1 cellular context compared by ENCODE assay signal in genomic region chr10:93702278-93703001, GRCh38.
A peak's percentile ranks its signal among the peaks of the same experiment; 100 is the strongest.
TF ChIP-seq lines count a peak whose summit lies in the region.

Gene FRA10AC1, minus strand, starts transcription at chr10:93702592. Its CDS starts 2,486 bp downstream, at chr10:93700106.

TF ChIP-seq in GM12878, 131 proteins besides CTCF, POLR2A, EP300 and RAD21 (continued from another document and continues in another):
- TF ChIP-seq, protein P1, sequence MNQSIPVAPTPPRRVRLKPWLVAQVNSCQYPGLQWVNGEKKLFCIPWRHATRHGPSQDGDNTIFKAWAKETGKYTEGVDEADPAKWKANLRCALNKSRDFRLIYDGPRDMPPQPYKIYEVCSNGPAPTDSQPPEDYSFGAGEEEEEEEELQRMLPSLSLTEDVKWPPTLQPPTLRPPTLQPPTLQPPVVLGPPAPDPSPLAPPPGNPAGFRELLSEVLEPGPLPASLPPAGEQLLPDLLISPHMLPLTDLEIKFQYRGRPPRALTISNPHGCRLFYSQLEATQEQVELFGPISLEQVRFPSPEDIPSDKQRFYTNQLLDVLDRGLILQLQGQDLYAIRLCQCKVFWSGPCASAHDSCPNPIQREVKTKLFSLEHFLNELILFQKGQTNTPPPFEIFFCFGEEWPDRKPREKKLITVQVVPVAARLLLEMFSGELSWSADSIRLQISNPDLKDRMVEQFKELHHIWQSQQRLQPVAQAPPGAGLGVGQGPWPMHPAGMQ (IDR thresholded peaks at IDR 0.05; ENCODE audit: borderline replicate concordance): peak; percentile 94
- TF ChIP-seq ZNF24 (IDR thresholded peaks at IDR 0.05): peak; percentile 81
- peak; percentile 48; the same call in 1 of the 2 replicates for TF ChIP-seq ZBTB33 (IDR thresholded peaks at IDR 0.05)
- TF ChIP-seq ZNF217 (IDR thresholded peaks at IDR 0.05): no peak; the same call in 1 of the 2 replicates
- peak; percentile 87; the same call in 1 of the 2 replicates for TF ChIP-seq SIN3A (IDR thresholded peaks at IDR 0.05; ENCODE audit: low read depth, low read length)
- TF ChIP-seq PAX8 (IDR thresholded peaks at IDR 0.05): no peak
- peak; percentile 37; the same call in 1 of the 2 replicates for TF ChIP-seq ZNF384 (IDR thresholded peaks at IDR 0.05; ENCODE audit: borderline replicate concordance, low read depth, low read length)
- TF ChIP-seq MEF2A (IDR thresholded peaks at IDR 0.05; ENCODE audit: insufficient read depth, low read depth, low read length): peak; percentile 35; the same call in 1 of the 2 replicates
- TF ChIP-seq SRF (IDR thresholded peaks at IDR 0.05; ENCODE audit: low read depth in 2 of 2, low read length in 2 of 2): peak; percentile 32 to 93; a peak in 3 of 4 replicates
- TF ChIP-seq POLR2AphosphoS5 (IDR thresholded peaks at IDR 0.05; ENCODE audit: low read length): peak; percentile 76
- TF ChIP-seq TCF7 (IDR thresholded peaks at IDR 0.05; ENCODE audit: borderline replicate concordance): peak; percentile 76; the same call in 1 of the 2 replicates
- peak; percentile 89; the same call in 1 of the 2 replicates for TF ChIP-seq STAT3 (IDR thresholded peaks at IDR 0.05; ENCODE audit: low read depth, low read length)
- TF ChIP-seq ZBTB11 (CRISPR knock-in tag; IDR thresholded peaks at IDR 0.05): peak; percentile 99
- TF ChIP-seq CBX5 (IDR thresholded peaks at IDR 0.05; ENCODE audit: low read depth): peak; percentile 95
- TF ChIP-seq, protein P2, sequence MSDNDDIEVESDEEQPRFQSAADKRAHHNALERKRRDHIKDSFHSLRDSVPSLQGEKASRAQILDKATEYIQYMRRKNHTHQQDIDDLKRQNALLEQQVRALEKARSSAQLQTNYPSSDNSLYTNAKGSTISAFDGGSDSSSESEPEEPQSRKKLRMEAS (IDR thresholded peaks at IDR 0.05; ENCODE audit: low read depth, low read length): peak; percentile 95
- TF ChIP-seq, protein P3, sequence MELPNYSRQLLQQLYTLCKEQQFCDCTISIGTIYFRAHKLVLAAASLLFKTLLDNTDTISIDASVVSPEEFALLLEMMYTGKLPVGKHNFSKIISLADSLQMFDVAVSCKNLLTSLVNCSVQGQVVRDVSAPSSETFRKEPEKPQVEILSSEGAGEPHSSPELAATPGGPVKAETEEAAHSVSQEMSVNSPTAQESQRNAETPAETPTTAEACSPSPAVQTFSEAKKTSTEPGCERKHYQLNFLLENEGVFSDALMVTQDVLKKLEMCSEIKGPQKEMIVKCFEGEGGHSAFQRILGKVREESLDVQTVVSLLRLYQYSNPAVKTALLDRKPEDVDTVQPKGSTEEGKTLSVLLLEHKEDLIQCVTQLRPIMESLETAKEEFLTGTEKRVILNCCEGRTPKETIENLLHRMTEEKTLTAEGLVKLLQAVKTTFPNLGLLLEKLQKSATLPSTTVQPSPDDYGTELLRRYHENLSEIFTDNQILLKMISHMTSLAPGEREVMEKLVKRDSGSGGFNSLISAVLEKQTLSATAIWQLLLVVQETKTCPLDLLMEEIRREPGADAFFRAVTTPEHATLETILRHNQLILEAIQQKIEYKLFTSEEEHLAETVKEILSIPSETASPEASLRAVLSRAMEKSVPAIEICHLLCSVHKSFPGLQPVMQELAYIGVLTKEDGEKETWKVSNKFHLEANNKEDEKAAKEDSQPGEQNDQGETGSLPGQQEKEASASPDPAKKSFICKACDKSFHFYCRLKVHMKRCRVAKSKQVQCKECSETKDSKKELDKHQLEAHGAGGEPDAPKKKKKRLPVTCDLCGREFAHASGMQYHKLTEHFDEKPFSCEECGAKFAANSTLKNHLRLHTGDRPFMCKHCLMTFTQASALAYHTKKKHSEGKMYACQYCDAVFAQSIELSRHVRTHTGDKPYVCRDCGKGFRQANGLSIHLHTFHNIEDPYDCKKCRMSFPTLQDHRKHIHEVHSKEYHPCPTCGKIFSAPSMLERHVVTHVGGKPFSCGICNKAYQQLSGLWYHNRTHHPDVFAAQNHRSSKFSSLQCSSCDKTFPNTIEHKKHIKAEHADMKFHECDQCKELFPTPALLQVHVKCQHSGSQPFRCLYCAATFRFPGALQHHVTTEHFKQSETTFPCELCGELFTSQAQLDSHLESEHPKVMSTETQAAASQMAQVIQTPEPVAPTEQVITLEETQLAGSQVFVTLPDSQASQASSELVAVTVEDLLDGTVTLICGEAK (IDR thresholded peaks at IDR 0.05; ENCODE audit: borderline replicate concordance): peak; percentile 99
- no peak for TF ChIP-seq FOS (IDR thresholded peaks at IDR 0.05; ENCODE audit: borderline replicate concordance, extremely low read depth, insufficient read length)
- TF ChIP-seq ZSCAN29 (IDR thresholded peaks at IDR 0.05): peak; percentile 90
- TF ChIP-seq WRNIP1 (IDR thresholded peaks at IDR 0.05; ENCODE audit: borderline replicate concordance, low read depth, low read length): peak; percentile 99; the same call in 1 of the 2 replicates
- peak; percentile 97; the same call in 1 of the 2 replicates for TF ChIP-seq RB1 (IDR thresholded peaks at IDR 0.05; ENCODE audit: borderline replicate concordance)
- peak; percentile 62 for TF ChIP-seq MEF2B (IDR thresholded peaks at IDR 0.05; ENCODE audit: partially characterized antibody, poor library complexity, severe bottlenecking)
- TF ChIP-seq MYB (IDR thresholded peaks at IDR 0.05; ENCODE audit: borderline replicate concordance, low read depth, low read length): no peak
- 0 out of 2 replicates have a peak, but pooled peaks have one; percentile 4 for TF ChIP-seq JUND (IDR thresholded peaks at IDR 0.05; ENCODE audit: low read depth, low read length)
- peak; percentile 14 to 62; a peak in 1 of 3 replicates for TF ChIP-seq EGR1 (IDR thresholded peaks at IDR 0.05; ENCODE audit: borderline replicate concordance in 1 of 2, low read depth in 2 of 2, low read length in 2 of 2)
- TF ChIP-seq CHD2 (IDR thresholded peaks at IDR 0.05; ENCODE audit: borderline replicate concordance, low read depth, low read length): peak; percentile 77
- TF ChIP-seq, protein P4, sequence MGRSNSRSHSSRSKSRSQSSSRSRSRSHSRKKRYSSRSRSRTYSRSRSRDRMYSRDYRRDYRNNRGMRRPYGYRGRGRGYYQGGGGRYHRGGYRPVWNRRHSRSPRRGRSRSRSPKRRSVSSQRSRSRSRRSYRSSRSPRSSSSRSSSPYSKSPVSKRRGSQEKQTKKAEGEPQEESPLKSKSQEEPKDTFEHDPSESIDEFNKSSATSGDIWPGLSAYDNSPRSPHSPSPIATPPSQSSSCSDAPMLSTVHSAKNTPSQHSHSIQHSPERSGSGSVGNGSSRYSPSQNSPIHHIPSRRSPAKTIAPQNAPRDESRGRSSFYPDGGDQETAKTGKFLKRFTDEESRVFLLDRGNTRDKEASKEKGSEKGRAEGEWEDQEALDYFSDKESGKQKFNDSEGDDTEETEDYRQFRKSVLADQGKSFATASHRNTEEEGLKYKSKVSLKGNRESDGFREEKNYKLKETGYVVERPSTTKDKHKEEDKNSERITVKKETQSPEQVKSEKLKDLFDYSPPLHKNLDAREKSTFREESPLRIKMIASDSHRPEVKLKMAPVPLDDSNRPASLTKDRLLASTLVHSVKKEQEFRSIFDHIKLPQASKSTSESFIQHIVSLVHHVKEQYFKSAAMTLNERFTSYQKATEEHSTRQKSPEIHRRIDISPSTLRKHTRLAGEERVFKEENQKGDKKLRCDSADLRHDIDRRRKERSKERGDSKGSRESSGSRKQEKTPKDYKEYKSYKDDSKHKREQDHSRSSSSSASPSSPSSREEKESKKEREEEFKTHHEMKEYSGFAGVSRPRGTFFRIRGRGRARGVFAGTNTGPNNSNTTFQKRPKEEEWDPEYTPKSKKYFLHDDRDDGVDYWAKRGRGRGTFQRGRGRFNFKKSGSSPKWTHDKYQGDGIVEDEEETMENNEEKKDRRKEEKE (IDR thresholded peaks at IDR 0.05): no peak
- TF ChIP-seq HDAC2 (IDR thresholded peaks at IDR 0.05): no peak
- peak; percentile 21; the same call in 1 of the 2 replicates for TF ChIP-seq JUNB (IDR thresholded peaks at IDR 0.05)
- no peak for TF ChIP-seq HDAC6 (IDR thresholded peaks at IDR 0.05; ENCODE audit: unreplicated experiment)
- no peak for TF ChIP-seq CHD4 (IDR thresholded peaks at IDR 0.05)
- peak; percentile 93; the same call in 1 of the 2 replicates for TF ChIP-seq SMARCA5 (IDR thresholded peaks at IDR 0.05)
- TF ChIP-seq MTA3 (IDR thresholded peaks at IDR 0.05; ENCODE audit: borderline replicate concordance, low read length): no peak; the same call in 1 of the 2 replicates
- TF ChIP-seq ZNF622 (IDR thresholded peaks at IDR 0.05): no peak
- peak; percentile 57 for TF ChIP-seq ATF7 (IDR thresholded peaks at IDR 0.05; ENCODE audit: low read depth)
- TF ChIP-seq REST (IDR thresholded peaks at IDR 0.05; ENCODE audit: low read depth, low read length): peak; percentile 47; the same call in 1 of the 2 replicates
- TF ChIP-seq SUZ12 (IDR thresholded peaks at IDR 0.05; ENCODE audit: unreplicated experiment): no peak
- TF ChIP-seq, protein P5, sequence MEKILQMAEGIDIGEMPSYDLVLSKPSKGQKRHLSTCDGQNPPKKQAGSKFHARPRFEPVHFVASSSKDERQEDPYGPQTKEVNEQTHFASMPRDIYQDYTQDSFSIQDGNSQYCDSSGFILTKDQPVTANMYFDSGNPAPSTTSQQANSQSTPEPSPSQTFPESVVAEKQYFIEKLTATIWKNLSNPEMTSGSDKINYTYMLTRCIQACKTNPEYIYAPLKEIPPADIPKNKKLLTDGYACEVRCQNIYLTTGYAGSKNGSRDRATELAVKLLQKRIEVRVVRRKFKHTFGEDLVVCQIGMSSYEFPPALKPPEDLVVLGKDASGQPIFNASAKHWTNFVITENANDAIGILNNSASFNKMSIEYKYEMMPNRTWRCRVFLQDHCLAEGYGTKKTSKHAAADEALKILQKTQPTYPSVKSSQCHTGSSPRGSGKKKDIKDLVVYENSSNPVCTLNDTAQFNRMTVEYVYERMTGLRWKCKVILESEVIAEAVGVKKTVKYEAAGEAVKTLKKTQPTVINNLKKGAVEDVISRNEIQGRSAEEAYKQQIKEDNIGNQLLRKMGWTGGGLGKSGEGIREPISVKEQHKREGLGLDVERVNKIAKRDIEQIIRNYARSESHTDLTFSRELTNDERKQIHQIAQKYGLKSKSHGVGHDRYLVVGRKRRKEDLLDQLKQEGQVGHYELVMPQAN (conservative IDR thresholded peaks at IDR 0.05): peak; percentile 61
